In genomic region chr10:11603741-11604140, GRCh38 we compare ENCODE assay signal across 1 cellular context.
TF ChIP-seq lines count a peak whose summit lies in the region.

No MANE protein-coding gene starts in this region.

TF ChIP-seq in K562, 482 proteins besides CTCF, POLR2A, EP300 and RAD21:
- TF ChIP-seq MEF2A (IDR thresholded peaks at IDR 0.05; ENCODE audit: control insufficient read depth, low read depth, low read length) (no peak), HDAC1 (IDR thresholded peaks at IDR 0.05) (no peak), ZNF174 (CRISPR knock-in tag; IDR thresholded peaks at IDR 0.05) (no peak), HDGF (IDR thresholded peaks at IDR 0.05) (no peak), BRD9 (IDR thresholded peaks at IDR 0.05; ENCODE audit: low read depth, partially characterized antibody) (peak; percentile 18), CEBPZ (IDR thresholded peaks at IDR 0.05; ENCODE audit: borderline replicate concordance, low read depth, low read length) (no peak), CBX2 (IDR thresholded peaks at IDR 0.05; ENCODE audit: insufficient read depth, low read length, poor library complexity, severe bottlenecking) (no peak), PHF21A (IDR thresholded peaks at IDR 0.05; ENCODE audit: borderline replicate concordance, low read depth) (no peak), LEF1 (IDR thresholded peaks at IDR 0.05) (no peak), HDAC6 (IDR thresholded peaks at IDR 0.05; ENCODE audit: low read depth, low read length) (no peak), CUX1 (CRISPR knock-in tag; IDR thresholded peaks at IDR 0.05) (0 out of 2 replicates have a peak, but pooled peaks have one; percentile 32), EP400 (IDR thresholded peaks at IDR 0.05) (no peak), USF2 (CRISPR knock-in tag; IDR thresholded peaks at IDR 0.05) (no peak), SMAD2 (IDR thresholded peaks at IDR 0.05; ENCODE audit: low read depth, low read length) (no peak), ADNP (tag; IDR thresholded peaks at IDR 0.05) (peak; percentile 24; the same call in 1 of the 2 replicates)
- TF ChIP-seq, protein P1, sequence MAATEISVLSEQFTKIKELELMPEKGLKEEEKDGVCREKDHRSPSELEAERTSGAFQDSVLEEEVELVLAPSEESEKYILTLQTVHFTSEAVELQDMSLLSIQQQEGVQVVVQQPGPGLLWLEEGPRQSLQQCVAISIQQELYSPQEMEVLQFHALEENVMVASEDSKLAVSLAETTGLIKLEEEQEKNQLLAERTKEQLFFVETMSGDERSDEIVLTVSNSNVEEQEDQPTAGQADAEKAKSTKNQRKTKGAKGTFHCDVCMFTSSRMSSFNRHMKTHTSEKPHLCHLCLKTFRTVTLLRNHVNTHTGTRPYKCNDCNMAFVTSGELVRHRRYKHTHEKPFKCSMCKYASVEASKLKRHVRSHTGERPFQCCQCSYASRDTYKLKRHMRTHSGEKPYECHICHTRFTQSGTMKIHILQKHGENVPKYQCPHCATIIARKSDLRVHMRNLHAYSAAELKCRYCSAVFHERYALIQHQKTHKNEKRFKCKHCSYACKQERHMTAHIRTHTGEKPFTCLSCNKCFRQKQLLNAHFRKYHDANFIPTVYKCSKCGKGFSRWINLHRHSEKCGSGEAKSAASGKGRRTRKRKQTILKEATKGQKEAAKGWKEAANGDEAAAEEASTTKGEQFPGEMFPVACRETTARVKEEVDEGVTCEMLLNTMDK (IDR thresholded peaks at IDR 0.05; ENCODE audit: borderline replicate concordance, insufficient read depth, low read depth, low read length, poor library complexity, severe bottlenecking): no peak
- TF ChIP-seq, protein P2, sequence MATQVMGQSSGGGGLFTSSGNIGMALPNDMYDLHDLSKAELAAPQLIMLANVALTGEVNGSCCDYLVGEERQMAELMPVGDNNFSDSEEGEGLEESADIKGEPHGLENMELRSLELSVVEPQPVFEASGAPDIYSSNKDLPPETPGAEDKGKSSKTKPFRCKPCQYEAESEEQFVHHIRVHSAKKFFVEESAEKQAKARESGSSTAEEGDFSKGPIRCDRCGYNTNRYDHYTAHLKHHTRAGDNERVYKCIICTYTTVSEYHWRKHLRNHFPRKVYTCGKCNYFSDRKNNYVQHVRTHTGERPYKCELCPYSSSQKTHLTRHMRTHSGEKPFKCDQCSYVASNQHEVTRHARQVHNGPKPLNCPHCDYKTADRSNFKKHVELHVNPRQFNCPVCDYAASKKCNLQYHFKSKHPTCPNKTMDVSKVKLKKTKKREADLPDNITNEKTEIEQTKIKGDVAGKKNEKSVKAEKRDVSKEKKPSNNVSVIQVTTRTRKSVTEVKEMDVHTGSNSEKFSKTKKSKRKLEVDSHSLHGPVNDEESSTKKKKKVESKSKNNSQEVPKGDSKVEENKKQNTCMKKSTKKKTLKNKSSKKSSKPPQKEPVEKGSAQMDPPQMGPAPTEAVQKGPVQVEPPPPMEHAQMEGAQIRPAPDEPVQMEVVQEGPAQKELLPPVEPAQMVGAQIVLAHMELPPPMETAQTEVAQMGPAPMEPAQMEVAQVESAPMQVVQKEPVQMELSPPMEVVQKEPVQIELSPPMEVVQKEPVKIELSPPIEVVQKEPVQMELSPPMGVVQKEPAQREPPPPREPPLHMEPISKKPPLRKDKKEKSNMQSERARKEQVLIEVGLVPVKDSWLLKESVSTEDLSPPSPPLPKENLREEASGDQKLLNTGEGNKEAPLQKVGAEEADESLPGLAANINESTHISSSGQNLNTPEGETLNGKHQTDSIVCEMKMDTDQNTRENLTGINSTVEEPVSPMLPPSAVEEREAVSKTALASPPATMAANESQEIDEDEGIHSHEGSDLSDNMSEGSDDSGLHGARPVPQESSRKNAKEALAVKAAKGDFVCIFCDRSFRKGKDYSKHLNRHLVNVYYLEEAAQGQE (CRISPR knock-in tag; IDR thresholded peaks at IDR 0.05; ENCODE audit: low read depth): no peak
